ENCODE assay signal across 8 cellular contexts in genomic region chr1:162023547-162024501, GRCh38. TPM values are rescaled to one million over a fixed set of nuclear protein-coding genes. Genes with fewer than 3 reads are reported as not detected.
DNase-seq lines count a peak whose midpoint lies in the region; ATAC-seq, FAIRE-seq and TF ChIP-seq lines count a peak whose summit lies in the region.

Gene OLFML2B (minus strand): TSS chr1:162023869. CDS start chr1:162023430, 439 bp downstream.

- POLR2A ChIA-PET in AG04450 (lab: Yijun Ruan, JAX): interaction anchor here (0.9 to 1.8 kb wide), 5 partner anchors 10 to 231 kb away, joined by 3 to 8 read pairs (median 5); no protein-coding TSS in a partner anchor

- peak in 1 of 2 donors; percentile 46 for TF ChIP-seq POLR2A in adrenal gland (IDR thresholded peaks at IDR 0.05)
- TF ChIP-seq POLR2A in uterus (IDR thresholded peaks at IDR 0.05): peak in 1 of 2 donors; percentile 13

- ATAC-seq in GM18517 (IDR thresholded peaks at IDR 0.05; ENCODE audit: unreplicated experiment): peak; percentile 52
- peak; percentile 84 to 92 (median 88) for ATAC-seq in heart right ventricle
- ATAC-seq in pancreas: peak; percentile 85 to 92 (median 89)

- DNase-seq in AG04450 (ENCODE audit: low read depth, low spot score): peak; percentile 37
- DNase-seq in Jurkat, Clone E6-1 (ENCODE audit: low read depth, low spot score): no peak
- peak; percentile 55 for DNase-seq in SKM-1 (lab: John Stamatoyannopoulos, UW; ENCODE audit: unreplicated experiment)
- DNase-seq in adrenal gland: peak; percentile 65 to 80 (median 74)
- DNase-seq in heart right ventricle: peak; percentile 61 to 76
- DNase-seq in pancreas: peak; percentile 36 to 83 (median 61)
- DNase-seq in uterus: peak; percentile 49 to 65

- H3K4me1 ChIP-seq in adrenal gland (replicated peaks in 1 of 2): peaks cover 0 to 6% of the 10 kb centered on the region in 2 donors
- H3K4me1 ChIP-seq in heart right ventricle: peaks cover 6 to 81% (median 32%) of the 10 kb centered on the region in 9 donors
- peaks cover 0 to 6% (median 0%) of the 10 kb centered on the region in 3 donors for H3K4me1 ChIP-seq in pancreas
- H3K4me1 ChIP-seq in uterus: no peaks in the 10 kb centered on the region

- intact Hi-C loops in adrenal gland (cut with DNase I) (no loop called here), heart right ventricle (cut with DNase I) (loop anchor here in 3 of 10 donors (5.0 to 10.0 kb wide), 4 partner anchors 49 to 232 kb away; no protein-coding TSS in a partner anchor), pancreas (cut with DNase I) (no loop called here), uterus (cut with DNase I; ENCODE audit: low total_unique reads) (no loop called here)

- 0 out of 2 replicates have a peak, but pooled peaks cover 2% of the 10 kb centered on the region for H3K9me3 ChIP-seq in AG04450 (ENCODE audit: control insufficient read depth, insufficient read depth, low read length)
- H3K9me3 ChIP-seq in adrenal gland (replicated peaks in 1 of 3): no peaks in the 10 kb centered on the region
- peaks cover 0 to 6% (median 0%) of the 10 kb centered on the region in 11 donors for H3K9me3 ChIP-seq in heart right ventricle
- H3K9me3 ChIP-seq in pancreas: no peaks in the 10 kb centered on the region
- H3K9me3 ChIP-seq in uterus: no peaks in the 10 kb centered on the region

- peak; percentile 54 for TF ChIP-seq CTCF in AG04450 (IDR thresholded peaks at IDR 0.05; ENCODE audit: low read depth, low read length)
- TF ChIP-seq CTCF in adrenal gland (IDR thresholded peaks at IDR 0.05): peak in 4 of 6 experiments; percentile 28 to 43 (median 38)
- TF ChIP-seq CTCF in heart right ventricle (IDR thresholded peaks at IDR 0.05): peak in 6 of 9 donors; percentile 13 to 50 (median 40)
- no peak for TF ChIP-seq CTCF in pancreas (IDR thresholded peaks at IDR 0.05)
- TF ChIP-seq CTCF in uterus (IDR thresholded peaks at IDR 0.05): peak in 3 of 4 experiments; percentile 12 to 33 (median 18)

- WGBS in adrenal gland, 4 donors: 1 to 3% (median 1%) methylated on average over 14 to 85 of the region's 85 CpGs
- WGBS in heart right ventricle, 2 donors: 1% methylated on average over 84 to 85 of the region's 85 CpGs
- WGBS in pancreas, 2 donors: 1% methylated on average over 82 to 85 of the region's 85 CpGs

- H3K27me3 ChIP-seq in AG04450 (ENCODE audit: control insufficient read depth, insufficient read depth, low read length) (peaks cover 2% of the 10 kb centered on the region), adrenal gland (no peaks in the 10 kb centered on the region), heart right ventricle (peaks cover 0 to 47% (median 11%) of the 10 kb centered on the region in 7 donors), pancreas (peaks cover 0 to 13% (median 2%) of the 10 kb centered on the region in 4 donors), uterus (no peaks in the 10 kb centered on the region)

- H3K27ac ChIP-seq in AG04450 (ENCODE audit: low read depth, low read length) (peak within 1 kb of the TSS; percentile 31), adrenal gland (peak within 1 kb of the TSS in 3 of 5 donors; percentile 39 to 77 (median 65)), heart right ventricle (peak within 1 kb of the TSS in 3 of 10 donors; percentile 32 to 88 (median 49)), pancreas (peak within 1 kb of the TSS in 1 of 4 donors; percentile 46), uterus (peak within 1 kb of the TSS; percentile 42 to 56)

- H3K4me3 ChIP-seq in AG04450 (ENCODE audit: low read depth, low read length) (peak within 1 kb of the TSS; percentile 82), adrenal gland (peak within 1 kb of the TSS in 2 of 4 donors; percentile 66 to 67), heart right ventricle (peak within 1 kb of the TSS; percentile 47 to 79 (median 64)), pancreas (peak within 1 kb of the TSS; percentile 30 to 63 (median 40)), uterus (peak within 1 kb of the TSS; percentile 42 to 47)
- peak within 1 kb of the TSS; percentile 78 for H3K4me3 ChIP-seq in Jurkat, Clone E6-1 (ENCODE audit: low read length)

- H3K36me3 ChIP-seq in adrenal gland (replicated peaks in 1 of 2) (no peaks in the 10 kb centered on the region), heart right ventricle (peaks cover 0 to 10% (median 0%) of the 10 kb centered on the region in 9 donors), pancreas (no peaks in the 10 kb centered on the region), uterus (no peaks in the 10 kb centered on the region)

- no peak for FAIRE-seq in pancreas (lab: Jason Lieb, UNC)

- CTCF ChIA-PET in AG04450 (lab: Charles Lee): interaction anchor here (0.6 to 7.0 kb wide), 9 partner anchors 11 to 257 kb away, joined by 3 to 72 read pairs (median 4); no protein-coding TSS in a partner anchor

RNA-seq across cellular contexts. Expression of gene OLFML2B, which starts in this region (rescaled TPM):
- polyA plus RNA-seq in AG04450 (2011; rRNA removed) (0.68 and 1.2 TPM in 2 replicates), adrenal gland (1 to 10 TPM; 5.5 to 7.3 (median 7.2) TPM), heart right ventricle (1 to 10 TPM; 1.0 to 3.9 TPM), pancreas (under 1 TPM; 0.33 to 0.34 TPM)
- polyA minus RNA-seq in AG04450 (2011; rRNA and poly(A)+ RNA removed): 0.91 and 1.4 TPM in 2 replicates
- polyA plus RNA-seq in Jurkat, Clone E6-1 (2012; ENCODE audit: insufficient read depth, insufficient read length): 1.4 TPM
- total RNA-seq in adrenal gland (10 to 100 TPM in 7 of 8 donors, 1 to 10 TPM in 1; 7.1 to 24.4 (median 20.3) TPM), heart right ventricle (10 to 100 TPM in 1 of 10 donors, 1 to 10 TPM in 7, under 1 TPM in 2; 0.73 to 23.4 (median 1.5) TPM), pancreas (10 to 100 TPM in 1 of 6 donors, 1 to 10 TPM in 2, under 1 TPM in 3; 0.19 to 12.5 (median 1.1) TPM), uterus (10 to 100 TPM in 3 of 4 donors, 1 to 10 TPM in 1; 8.5 to 38.4 (median 12.9) TPM)

Comparison
In these comparisons a context has a peak if more than half of its experiments do, and no peak if none do; other contexts are left out.
1. CTCF ChIP-seq: peak in AG04450 (single experiment), adrenal gland (4 of 6), heart right ventricle (6 of 9) and uterus (3 of 4); none in pancreas (0 of 4).
2. Peak in every context shown above with its lines, with median percentiles within 50 percentile points of each other: ATAC-seq.